Comparison of ENCODE assay signal across 1 cellular context in the genomic region with DNA sequence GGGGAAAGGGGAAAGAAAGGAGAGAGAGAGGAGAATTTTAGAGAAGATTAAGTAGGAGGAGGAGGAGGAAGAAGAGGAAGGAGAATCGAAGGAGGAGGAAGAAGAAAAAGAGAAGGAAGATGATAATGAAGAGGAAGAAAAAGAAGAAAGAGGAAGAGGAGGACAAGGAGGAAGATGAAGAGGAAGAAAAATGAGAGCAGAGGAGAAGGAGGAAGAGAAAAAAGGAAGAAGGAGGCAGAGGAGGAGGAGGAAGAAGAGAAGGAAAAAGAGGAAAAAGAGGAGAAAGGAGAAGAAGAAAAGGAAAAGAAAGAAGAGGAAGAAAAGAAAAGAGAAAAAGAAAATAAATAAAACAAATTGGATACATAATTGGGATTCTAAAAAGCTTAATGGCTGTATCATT.
A peak's percentile ranks its signal among the peaks of the same experiment; 100 is the strongest.
TF ChIP-seq lines count a peak whose summit lies in the region.

No MANE protein-coding gene starts in this region.

TF ChIP-seq in K562, 482 proteins besides CTCF, POLR2A, EP300 and RAD21 (continued from another document):
- peak; percentile 92 for TF ChIP-seq ZNF512 (tag; IDR thresholded peaks at IDR 0.05)
- TF ChIP-seq, protein P1, sequence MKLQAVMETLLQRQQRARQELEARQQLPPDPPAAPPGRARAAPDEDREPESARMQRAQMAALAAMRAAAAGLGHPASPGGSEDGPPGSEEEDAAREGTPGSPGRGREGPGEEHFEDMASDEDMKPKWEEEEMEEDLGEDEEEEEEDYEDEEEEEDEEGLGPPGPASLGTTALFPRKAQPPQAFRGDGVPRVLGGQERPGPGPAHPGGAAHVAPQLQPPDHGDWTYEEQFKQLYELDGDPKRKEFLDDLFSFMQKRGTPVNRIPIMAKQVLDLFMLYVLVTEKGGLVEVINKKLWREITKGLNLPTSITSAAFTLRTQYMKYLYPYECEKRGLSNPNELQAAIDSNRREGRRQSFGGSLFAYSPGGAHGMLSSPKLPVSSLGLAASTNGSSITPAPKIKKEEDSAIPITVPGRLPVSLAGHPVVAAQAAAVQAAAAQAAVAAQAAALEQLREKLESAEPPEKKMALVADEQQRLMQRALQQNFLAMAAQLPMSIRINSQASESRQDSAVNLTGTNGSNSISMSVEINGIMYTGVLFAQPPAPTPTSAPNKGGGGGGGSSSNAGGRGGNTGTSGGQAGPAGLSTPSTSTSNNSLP (IDR thresholded peaks at IDR 0.05; ENCODE audit: borderline replicate concordance, low read depth, low read length), result no peak
- no peak for TF ChIP-seq ZNF57 (CRISPR knock-in tag; IDR thresholded peaks at IDR 0.05)
- 0 out of 2 replicates have a peak, but pooled peaks have one; percentile 49 for TF ChIP-seq ELF4 (CRISPR knock-in tag; IDR thresholded peaks at IDR 0.05)
- TF ChIP-seq HDAC1 (IDR thresholded peaks at IDR 0.05), result peak in 1 of 2 experiments; percentile 44; a peak in 1 of 4 replicates
- no peak for TF ChIP-seq HDAC3 (IDR thresholded peaks at IDR 0.05; ENCODE audit: borderline replicate concordance, partially characterized antibody)
TF ChIP-seq in K562: peak in this region for 4.
